ENCODE assay signal across 8 cellular contexts in genomic region chrX:1390621-1391369, GRCh38. TPM values are rescaled to one million over a fixed set of nuclear protein-coding genes. Genes with fewer than 3 reads are reported as not detected.
DNase-seq lines count a peak whose midpoint lies in the region; ATAC-seq and TF ChIP-seq lines count a peak whose summit lies in the region.

No MANE protein-coding gene starts in this region.

- H3K4me3 Mint-ChIP-seq in activated CD4-positive, alpha-beta T cell treated with anti-CD3 and anti-CD28 coated beads for 36 hours = peak overlapping the region; percentile 82

- CTCF ChIA-PET in activated CD4-positive, alpha-beta T cell treated with anti-CD3 and anti-CD28 coated beads for 36 hours (lab: Charles Lee) = no interaction called here

- H3K36me3 Mint-ChIP-seq in activated CD4-positive, alpha-beta T cell treated with anti-CD3 and anti-CD28 coated beads for 36 hours (ENCODE audit: low read depth) = peaks cover 64% of the 10 kb centered on the region

- DNase-seq in activated CD4-positive, alpha-beta T cell treated with anti-CD3 and anti-CD28 coated beads for 36 hours = no peak
- no peak for DNase-seq in activated CD4-positive, alpha-beta T cell treated with anti-CD3 and anti-CD28 coated beads, Interleukin-2, amount 50 U/mL, for 1 hour
- DNase-seq in body of pancreas (peak in 2 of 4 donors; percentile 8 to 17), lower leg skin (ENCODE audit: low spot score in 2 of 2) (peak in 1 of 2 donors; percentile 86), HT-29 (ENCODE audit: low spot score) (no peak), CD1c-positive myeloid dendritic cell (ENCODE audit: extremely low spot score) (no peak), NCI-H748 treated with DMSO at 0.1 percent for 48 hours (lab: John Stamatoyannopoulos, UW) (no peak)

- 39 to 44% methylated on average over 29 to 30 of the region's 30 CpGs for WGBS in body of pancreas, 2 donors
- WGBS in lower leg skin, 2 donors = 49% methylated on average over 30 of the region's 30 CpGs
- WGBS in thymus = 66% methylated on average over 30 of the region's 30 CpGs

- H3K9me3 Mint-ChIP-seq in activated CD4-positive, alpha-beta T cell treated with anti-CD3 and anti-CD28 coated beads for 36 hours (ENCODE audit: low read depth) = no peaks in the 10 kb centered on the region

- POLR2A ChIA-PET in activated CD4-positive, alpha-beta T cell treated with anti-CD3 and anti-CD28 coated beads for 36 hours (lab: Charles Lee) = no interaction called here

- H3K4me1 ChIP-seq in body of pancreas (peaks cover 39% of the 10 kb centered on the region), thymus (ENCODE audit: control insufficient read depth, insufficient read depth, low read length) (peaks cover 8% of the 10 kb centered on the region)

- peaks cover 54% of the 10 kb centered on the region for H3K4me1 Mint-ChIP-seq in activated CD4-positive, alpha-beta T cell treated with anti-CD3 and anti-CD28 coated beads for 36 hours

- TF ChIP-seq POLR2A in body of pancreas (IDR thresholded peaks at IDR 0.05) (no peak), lower leg skin (IDR thresholded peaks at IDR 0.05) (no peak)

- H3K27ac Mint-ChIP-seq in activated CD4-positive, alpha-beta T cell treated with anti-CD3 and anti-CD28 coated beads for 36 hours = peak overlapping the region; percentile 92

- no peaks in the 10 kb centered on the region for H3K27me3 Mint-ChIP-seq in activated CD4-positive, alpha-beta T cell treated with anti-CD3 and anti-CD28 coated beads for 36 hours

- TF ChIP-seq CTCF in body of pancreas (IDR thresholded peaks at IDR 0.05) = no peak
- TF ChIP-seq CTCF in lower leg skin (IDR thresholded peaks at IDR 0.05) = no peak

- H3K27me3 ChIP-seq in body of pancreas (no peaks in the 10 kb centered on the region), thymus (ENCODE audit: control insufficient read depth, insufficient read depth) (no peaks in the 10 kb centered on the region)

- H3K4me3 ChIP-seq in body of pancreas (peak overlapping the region; percentile 97), lower leg skin (ENCODE audit: low read depth, poor library complexity, severe bottlenecking) (peak overlapping the region; percentile 97), thymus (ENCODE audit: low read length) (peak overlapping the region; percentile 80)

- peaks cover 23 to 39% of the 10 kb centered on the region in 2 donors for H3K36me3 ChIP-seq in body of pancreas (replicated peaks in 1 of 2; ENCODE audit: insufficient read depth in 1 of 2, low read depth in 2 of 2)
- H3K36me3 ChIP-seq in thymus (ENCODE audit: control insufficient read depth, insufficient read depth) = peaks cover 51% of the 10 kb centered on the region

- H3K9me3 ChIP-seq in body of pancreas (no peaks in the 10 kb centered on the region), thymus (ENCODE audit: control insufficient read depth) (no peaks in the 10 kb centered on the region)

- H3K27ac ChIP-seq in body of pancreas = peak overlapping the region in 3 of 4 donors; percentile 88 to 100 (median 99)
- no peak overlapping the region for H3K27ac ChIP-seq in thymus (ENCODE audit: low read depth)

- intact Hi-C loops in activated CD4-positive, alpha-beta T cell treated with anti-CD3 and anti-CD28 coated beads for 36 hours (cut with DNase I, micrococcal nuclease) = loop anchor here (5.0 kb wide), 3 partner anchors 143 to 1302 kb away; partner anchors contain the start of genes CD99 (in 1 of the 2) and PLCXD1 (in 1 of the 2)
- intact Hi-C loops in body of pancreas (cut with DNase I) (no loop called here), lower leg skin (cut with DNase I; ENCODE audit: low total_unique reads) (no loop called here)

- no peak for ATAC-seq in activated CD4-positive, alpha-beta T cell treated with anti-CD3 and anti-CD28 coated beads for 36 hours
- ATAC-seq in body of pancreas = no peak

RNA-seq across cellular contexts. Expression of gene SLC25A6, which starts 1.1 kb away (rescaled TPM):
- total RNA-seq in activated CD4-positive, alpha-beta T cell treated with anti-CD3 and anti-CD28 coated beads for 36 hours = 100 to 1,000 TPM; 396 to 456 TPM
- total RNA-seq in body of pancreas = 100 to 1,000 TPM; 180 to 338 TPM
- 100 to 1,000 TPM; 187 to 282 (median 260) TPM for total RNA-seq in lower leg skin
- 230 TPM for polyA plus RNA-seq in thymus
- 299 and 300 TPM in 2 replicates for total RNA-seq in HT-29 (2014; rRNA removed; shearing (Covaris generic))

RNA-seq across cellular contexts. Expression of gene IL3RA, which starts 54.2 kb away (rescaled TPM):
- under 1 TPM; 0.37 to 0.63 TPM for total RNA-seq in activated CD4-positive, alpha-beta T cell treated with anti-CD3 and anti-CD28 coated beads for 36 hours
- total RNA-seq in body of pancreas (1 to 10 TPM in 1 of 2 donors, under 1 TPM in 1; 0.78 to 1.3 TPM), lower leg skin (1 to 10 TPM; 1.7 to 6.2 (median 4.5) TPM)
- 12.7 TPM for polyA plus RNA-seq in thymus
- total RNA-seq in HT-29 (2014; rRNA removed; shearing (Covaris generic)) = not detected in 2 replicates

Comparison
In these comparisons a context has a peak if more than half of its experiments do, and no peak if none do; other contexts are left out.
1. intact Hi-C loops: an anchor here in activated CD4-positive, alpha-beta T cell treated with anti-CD3 and anti-CD28 coated beads for 36 hours (5.0 kb wide); none called in body of pancreas and lower leg skin.